8 cellular contexts compared by ENCODE assay signal in the genomic region with DNA sequence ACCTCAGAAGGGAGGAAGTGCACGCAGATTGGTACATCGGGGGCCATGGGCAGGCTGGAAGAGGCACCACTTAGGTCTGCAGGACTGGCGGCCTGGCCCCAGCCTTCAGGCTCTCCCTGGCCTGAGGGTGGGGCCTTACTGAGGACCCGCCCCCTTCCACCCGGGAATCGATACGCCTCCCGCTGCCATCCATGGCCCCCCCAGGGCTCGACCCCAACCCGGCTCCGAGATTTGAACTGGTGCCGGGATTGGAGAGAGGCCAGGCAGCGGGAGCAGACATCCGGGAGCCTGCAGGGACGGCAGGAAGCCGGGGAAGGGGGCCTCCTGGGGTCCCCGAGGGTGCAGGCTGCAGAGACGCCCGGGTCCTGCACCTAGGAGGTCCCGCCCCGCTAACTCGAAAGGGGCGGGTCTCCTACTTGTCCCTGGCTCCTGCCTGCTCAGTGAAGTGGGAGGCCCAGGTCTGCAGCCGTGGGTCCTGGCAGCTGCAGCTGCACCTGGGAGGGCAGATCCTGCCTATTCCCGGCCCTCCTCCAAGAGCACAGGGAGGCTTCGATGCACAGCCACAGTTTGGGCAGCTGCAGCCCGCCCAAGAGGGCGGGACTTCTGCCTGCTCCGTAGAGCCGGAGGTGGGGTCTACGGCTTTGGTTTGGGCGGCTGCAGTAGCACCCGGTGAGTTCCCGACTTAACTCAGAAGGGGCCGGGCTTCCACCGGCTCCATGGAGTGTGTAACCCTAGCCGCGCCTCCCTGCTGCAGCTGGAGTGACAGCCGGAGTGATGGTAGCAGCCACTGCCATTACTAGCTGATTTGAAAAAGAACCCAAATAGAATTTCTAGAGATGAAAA. TPM values are rescaled to one million over a fixed set of nuclear protein-coding genes. Genes with fewer than 3 reads are reported as not detected.
DNase-seq lines count a peak whose midpoint lies in the region; TF ChIP-seq lines count a peak whose summit lies in the region.

No MANE protein-coding gene starts in this region.

- H3K27me3 Mint-ChIP-seq in activated naive CD4-positive, alpha-beta T cell treated with anti-CD3 and anti-CD28 coated beads for 36 hours (ENCODE audit: low read depth) = no peaks in the 10 kb centered on the region

- intact Hi-C loops in activated naive CD4-positive, alpha-beta T cell treated with anti-CD3 and anti-CD28 coated beads for 36 hours (cut with micrococcal nuclease) = loop anchor here (1.0 kb wide), 3 partner anchors 18 to 93 kb away; partner anchors contain the start of gene TBC1D22B

- 1 to 2% methylated on average over 25 to 39 of the region's 39 CpGs for WGBS in tibial nerve, 2 donors

- H3K9me3 ChIP-seq in tibial nerve = no peaks in the 10 kb centered on the region

- H3K27ac Mint-ChIP-seq in activated naive CD4-positive, alpha-beta T cell treated with anti-CD3 and anti-CD28 coated beads for 36 hours = peak overlapping the region; percentile 26

- TF ChIP-seq POLR2A in tibial nerve (IDR thresholded peaks at IDR 0.05) = no peak

- H3K36me3 Mint-ChIP-seq in activated naive CD4-positive, alpha-beta T cell treated with anti-CD3 and anti-CD28 coated beads for 36 hours (ENCODE audit: low read depth) = no peaks in the 10 kb centered on the region

- peak overlapping the region in 1 of 4 donors; percentile 7 for H3K27ac ChIP-seq in tibial nerve

- H3K36me3 ChIP-seq in H7 (replicated peaks; ENCODE audit: control insufficient read depth, insufficient read depth, low read length) (no peaks in the 10 kb centered on the region), tibial nerve (no peaks in the 10 kb centered on the region)

- no peak for TF ChIP-seq EP300 in tibial nerve (IDR thresholded peaks at IDR 0.05)

- peaks cover 24% of the 10 kb centered on the region for H3K4me1 Mint-ChIP-seq in activated naive CD4-positive, alpha-beta T cell treated with anti-CD3 and anti-CD28 coated beads for 36 hours (ENCODE audit: low read depth)

- no peaks in the 10 kb centered on the region for H3K9me3 Mint-ChIP-seq in activated naive CD4-positive, alpha-beta T cell treated with anti-CD3 and anti-CD28 coated beads for 36 hours

- CTCF ChIA-PET in activated naive CD4-positive, alpha-beta T cell treated with anti-CD3 and anti-CD28 coated beads for 36 hours (lab: Charles Lee) = interaction anchor here (0.6 to 5.3 kb wide), 4 partner anchors 10 to 204 kb away, joined by 3 to 35 read pairs (median 10); no protein-coding TSS in a partner anchor

- H3K4me3 Mint-ChIP-seq in activated naive CD4-positive, alpha-beta T cell treated with anti-CD3 and anti-CD28 coated beads for 36 hours = peak overlapping the region; percentile 56

- peak; percentile 93 for DNase-seq in ELR (ENCODE audit: low read depth)
- DNase-seq in H7 = peak; percentile 94
- DNase-seq in LoVo (ENCODE audit: low spot score) = peak; percentile 83
- DNase-seq in SHP77 treated with DMSO at 0.1 percent for 48 hours (lab: John Stamatoyannopoulos, UW) = peak; percentile 96
- DNase-seq in activated naive CD4-positive, alpha-beta T cell treated with anti-CD3 and anti-CD28 coated beads for 36 hours = peak; percentile 90
- DNase-seq in globus pallidus (ENCODE audit: low spot score) = peak; percentile 37
- peak; percentile 51 for DNase-seq in non-pigmented ciliary epithelial cell (ENCODE audit: low read depth)
- DNase-seq in tibial nerve (ENCODE audit: low spot score in 2 of 2) = no peak

- H3K4me1 ChIP-seq in tibial nerve = peaks cover 0 to 14% (median 4%) of the 10 kb centered on the region in 4 donors

- no peaks in the 10 kb centered on the region for H3K27me3 ChIP-seq in H7 (ENCODE audit: control insufficient read depth, insufficient read depth, low read length)
- peaks cover 0 to 7% of the 10 kb centered on the region in 2 donors for H3K27me3 ChIP-seq in tibial nerve

- H3K4me3 ChIP-seq in H7 (ENCODE audit: insufficient read depth, low read depth, low read length) (peak overlapping the region; percentile 63), tibial nerve (peak overlapping the region; percentile 34 to 65 (median 44))

- TF ChIP-seq CTCF in tibial nerve (IDR thresholded peaks at IDR 0.05) = no peak

RNA-seq across cellular contexts. Expression of gene TBC1D22B, which starts 35.2 kb away (rescaled TPM):
- total RNA-seq in H7 (2014; rRNA removed; shearing (Covaris generic)) = 14.5 and 17.5 TPM in 2 replicates
- total RNA-seq in activated naive CD4-positive, alpha-beta T cell treated with anti-CD3 and anti-CD28 coated beads for 36 hours = 10 to 100 TPM; 13.4 to 15.1 TPM
- 1 to 10 TPM; 5.1 to 9.4 (median 7.7) TPM for total RNA-seq in tibial nerve

RNA-seq across cellular contexts. Expression of gene TMEM217, which starts 35.6 kb away (rescaled TPM):
- total RNA-seq in H7 (2014; rRNA removed; shearing (Covaris generic)) = 0.14 TPM in 1 of 2 replicates, not detected in the other
- under 1 TPM; 0.81 to 0.95 TPM for total RNA-seq in activated naive CD4-positive, alpha-beta T cell treated with anti-CD3 and anti-CD28 coated beads for 36 hours
- total RNA-seq in tibial nerve = 1 to 10 TPM in 1 of 4 donors, under 1 TPM in 1, not detected in 2; 0.39 to 1.2 TPM

RNA-seq across cellular contexts. Expression of gene PIM1, which starts 52.4 kb away (rescaled TPM):
- total RNA-seq in H7 (2014; rRNA removed; shearing (Covaris generic)) = 89.7 and 93.6 TPM in 2 replicates
- total RNA-seq in activated naive CD4-positive, alpha-beta T cell treated with anti-CD3 and anti-CD28 coated beads for 36 hours = 100 to 1,000 TPM; 226 to 227 TPM
- total RNA-seq in tibial nerve = 10 to 100 TPM in 1 of 4 donors, 1 to 10 TPM in 3; 2.8 to 22.8 (median 6.6) TPM

Comparison
In these comparisons a context has a peak if more than half of its experiments do, and no peak if none do; other contexts are left out.
1. DNase-seq: peak in ELR (single experiment), H7 (single experiment), LoVo (single experiment), SHP77 treated with DMSO at 0.1 percent for 48 hours (single experiment), activated naive CD4-positive, alpha-beta T cell treated with anti-CD3 and anti-CD28 coated beads for 36 hours (single experiment), globus pallidus (single experiment) and non-pigmented ciliary epithelial cell (single experiment); none in tibial nerve (0 of 2).